In the genomic region with DNA sequence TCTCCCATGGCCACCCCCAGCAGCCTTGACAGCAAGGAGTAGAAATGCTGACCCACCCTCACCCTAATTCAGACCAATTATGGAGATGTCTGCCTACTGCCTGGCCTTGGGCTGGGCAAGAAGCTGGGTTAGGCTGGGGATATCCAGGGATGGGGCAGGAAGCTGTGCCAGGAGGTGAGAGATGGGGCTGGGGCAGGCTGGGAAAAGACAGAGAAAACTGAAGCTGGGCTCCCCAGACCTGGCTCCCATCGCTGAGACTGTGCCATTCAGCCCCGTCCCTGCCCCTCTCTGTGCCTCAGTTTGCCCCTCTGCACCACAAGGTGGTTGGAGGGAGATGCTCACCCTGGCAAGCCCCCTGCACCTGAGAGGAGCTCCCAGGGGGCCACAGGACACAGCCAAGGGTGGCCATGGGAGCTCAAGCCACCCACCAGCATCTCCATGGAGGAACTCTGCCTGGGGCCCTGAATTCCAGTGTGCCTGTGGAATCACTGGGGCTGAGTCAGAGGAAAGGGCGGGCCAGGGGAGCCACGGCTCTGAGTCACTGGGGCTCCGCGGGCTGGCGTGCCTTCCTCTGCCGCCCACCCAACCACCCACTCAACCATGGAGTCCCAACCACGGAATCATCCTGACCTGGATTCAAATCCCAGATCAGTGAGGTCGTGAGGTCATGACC, we compare ENCODE assay signal across 10 cellular contexts. TPM values are rescaled to one million over a fixed set of nuclear protein-coding genes. Genes with fewer than 3 reads are reported as not detected.
A peak's percentile ranks its signal among the peaks of the same experiment; 100 is the strongest.
DNase-seq lines count a peak whose midpoint lies in the region; ATAC-seq and TF ChIP-seq lines count a peak whose summit lies in the region.
"Had no signal": no experiment of that assay in that cellular context is flagged by ENCODE, and none has a peak within 500 bp of the region (broad histone marks: within the 10 kb centered on the region; RNA-seq: fewer than 3 reads in every experiment).

No MANE protein-coding gene starts in this region.

- peaks cover 31% of the 10 kb centered on the region for H3K27me3 Mint-ChIP-seq in activated T-cell treated with anti-CD3 and anti-CD28 coated beads, Interleukin-2, amount 50 U/mL, for 4 hours (ENCODE audit: low read depth)

- TF ChIP-seq CTCF in fibroblast of mammary gland (conservative IDR thresholded peaks at IDR 0.05; ENCODE audit: control insufficient read depth, insufficient read depth, low read depth, low read length) = no peak
- no peak for TF ChIP-seq CTCF in tibial artery (IDR thresholded peaks at IDR 0.05)

- H3K27ac ChIP-seq in tibial artery = no peak overlapping the region
- H3K27ac ChIP-seq: SK-N-MC had no signal

- H3K27me3 ChIP-seq in tibial artery = peaks cover 0 to 43% of the 10 kb centered on the region in 2 donors

- ATAC-seq in activated T-cell treated with anti-CD3 and anti-CD28 coated beads, Interleukin-2, amount 50 U/mL, for 4 hours = peak in 1 of 2 donors; percentile 48

- DNase-seq in activated T-cell treated with anti-CD3 and anti-CD28 coated beads, Interleukin-2, amount 50 U/mL, for 4 hours = peak; percentile 28
- no peak for DNase-seq in activated T-cell treated with anti-CD3 and anti-CD28 coated beads, Interleukin-2, amount 50 U/mL, for 1 hour
- peak; percentile 71 for DNase-seq in RKO (ENCODE audit: low spot score)
- peak; percentile 79 for DNase-seq in fibroblast of mammary gland (ENCODE audit: low read depth)
- DNase-seq in stimulated activated CD4-positive, alpha-beta T cell treated with anti-CD3 and anti-CD28 coated beads, TNF-alpha, amount 100 ng/mL, for 4 hours (ENCODE audit: low read depth in 3 of 3) = peak in 2 of 3 experiments; percentile 11 to 19
- no peak for DNase-seq in tibial artery
- no peak for DNase-seq in cortex of kidney (lab: John Stamatoyannopoulos, UW)
- no peak for DNase-seq in DMS53 (lab: John Stamatoyannopoulos, UW)
- DNase-seq: CD4-positive, CD25-positive, alpha-beta regulatory T cell had no signal

- no peaks in the 10 kb centered on the region for H3K9me3 ChIP-seq in tibial artery

- no peak overlapping the region for H3K4me3 Mint-ChIP-seq in activated T-cell treated with anti-CD3 and anti-CD28 coated beads, Interleukin-2, amount 50 U/mL, for 4 hours
- H3K4me3 Mint-ChIP-seq: CD4-positive, CD25-positive, alpha-beta regulatory T cell had no signal

- H3K4me1 Mint-ChIP-seq in activated T-cell treated with anti-CD3 and anti-CD28 coated beads, Interleukin-2, amount 50 U/mL, for 4 hours (ENCODE audit: low read depth) = peaks cover 6% of the 10 kb centered on the region

- H3K36me3 Mint-ChIP-seq in activated T-cell treated with anti-CD3 and anti-CD28 coated beads, Interleukin-2, amount 50 U/mL, for 4 hours (ENCODE audit: insufficient read depth) = no peaks in the 10 kb centered on the region
- H3K36me3 Mint-ChIP-seq: CD4-positive, CD25-positive, alpha-beta regulatory T cell had no signal

- no peak overlapping the region for H3K4me3 ChIP-seq in fibroblast of mammary gland (ENCODE audit: control insufficient read depth, low read depth, low read length)
- no peak overlapping the region for H3K4me3 ChIP-seq in tibial artery
- H3K4me3 ChIP-seq: SK-N-MC had no signal

- no peaks in the 10 kb centered on the region for H3K9me3 Mint-ChIP-seq in activated T-cell treated with anti-CD3 and anti-CD28 coated beads, Interleukin-2, amount 50 U/mL, for 4 hours

- intact Hi-C loops in tibial artery (cut with DNase I; ENCODE audit: low total_unique reads) = no loop called here

- no peaks in the 10 kb centered on the region for H3K36me3 ChIP-seq in tibial artery

- peaks cover 0 to 8% (median 4%) of the 10 kb centered on the region in 4 donors for H3K4me1 ChIP-seq in tibial artery

RNA-seq across cellular contexts. Expression of a gene that starts 6.0 kb away (rescaled TPM):
- total RNA-seq in activated T-cell treated with anti-CD3 and anti-CD28 coated beads, Interleukin-2, amount 50 U/mL, for 4 hours = under 1 TPM in 2 of 3 donors, not detected in 1; 0.26 to 0.35 TPM
- total RNA-seq: CD4-positive, CD25-positive, alpha-beta regulatory T cell had no signal

RNA-seq across cellular contexts. Expression of a gene that starts 35.1 kb away (rescaled TPM):
- under 1 TPM; 0.13 to 0.42 (median 0.35) TPM for total RNA-seq in activated T-cell treated with anti-CD3 and anti-CD28 coated beads, Interleukin-2, amount 50 U/mL, for 4 hours
- total RNA-seq: CD4-positive, CD25-positive, alpha-beta regulatory T cell had no signal

RNA-seq across cellular contexts. Expression of a gene that starts 39.0 kb away (rescaled TPM):
- 100 to 1,000 TPM; 157 to 188 (median 184) TPM for total RNA-seq in activated T-cell treated with anti-CD3 and anti-CD28 coated beads, Interleukin-2, amount 50 U/mL, for 4 hours

RNA-seq across cellular contexts. Expression of a gene that starts 54.7 kb away (rescaled TPM):
- total RNA-seq in activated T-cell treated with anti-CD3 and anti-CD28 coated beads, Interleukin-2, amount 50 U/mL, for 4 hours = not detected
- total RNA-seq: CD4-positive, CD25-positive, alpha-beta regulatory T cell had no signal

Comparison
In these comparisons a context has a peak if more than half of its experiments do, and no peak if none do; other contexts are left out.
1. DNase-seq: peak in activated T-cell treated with anti-CD3 and anti-CD28 coated beads, Interleukin-2, amount 50 U/mL, for 4 hours (single experiment), RKO (single experiment), fibroblast of mammary gland (single experiment) and stimulated activated CD4-positive, alpha-beta T cell treated with anti-CD3 and anti-CD28 coated beads, TNF-alpha, amount 100 ng/mL, for 4 hours (2 of 3); none in activated T-cell treated with anti-CD3 and anti-CD28 coated beads, Interleukin-2, amount 50 U/mL, for 1 hour (single experiment), tibial artery (0 of 2), cortex of kidney (single experiment) and DMS53 (single experiment).